ENCODE assay signal across 8 cellular contexts in the genomic region with DNA sequence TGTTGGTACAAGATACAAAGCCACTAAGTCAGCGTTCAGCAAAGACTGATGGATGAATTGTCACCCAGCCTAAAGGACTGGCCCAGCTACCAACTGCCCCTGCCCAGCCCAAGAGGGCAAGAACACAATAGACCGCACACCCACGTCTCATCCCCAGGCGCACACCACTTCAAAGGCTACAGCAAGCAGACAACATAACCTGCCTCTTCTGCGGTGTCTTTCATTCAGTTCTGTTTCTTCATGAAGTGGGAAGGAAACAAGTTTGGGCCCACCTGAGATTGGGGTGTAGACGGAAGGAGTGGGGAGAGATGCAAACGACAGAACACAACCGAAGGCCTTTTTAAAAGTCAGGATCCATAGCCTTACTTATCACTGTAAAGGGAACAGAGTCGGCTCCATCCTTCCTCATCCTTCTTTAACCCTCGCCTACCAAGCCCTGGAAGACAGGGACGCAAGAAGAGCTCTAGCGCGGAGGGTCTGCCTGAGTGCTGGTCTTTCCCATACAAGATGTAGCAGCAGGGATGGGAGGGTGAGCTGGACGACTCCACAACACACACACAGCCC. TPM values are rescaled to one million over a fixed set of nuclear protein-coding genes. Genes with fewer than 3 reads are reported as not detected.
DNase-seq lines count a peak whose midpoint lies in the region; ATAC-seq, FAIRE-seq and TF ChIP-seq lines count a peak whose summit lies in the region.

No MANE protein-coding gene starts in this region.

- RAD21 ChIA-PET in GM12878 (lab: Charles Lee; ENCODE audit: unreplicated experiment): interaction anchor here (1.7 to 4.7 kb wide), 2 partner anchors 13 to 33 kb away, joined by 4 to 22 read pairs; no protein-coding TSS in a partner anchor

- TF ChIP-seq EP300 in GM12878 (IDR thresholded peaks at IDR 0.05; ENCODE audit: borderline replicate concordance in 1 of 2, control insufficient read depth in 1 of 2, low read depth in 2 of 2, low read length in 2 of 2): no peak

- H2AFZ ChIP-seq in GM12878 (ENCODE audit: control insufficient read depth, low read depth, low read length): peak overlapping the region; percentile 90

- H3K79me2 ChIP-seq in GM12878 (ENCODE audit: control insufficient read depth, insufficient read depth, low read length): peaks cover 5% of the 10 kb centered on the region

- CTCF ChIA-PET in GM12878 (lab: Yijun Ruan, JAX): interaction anchor here (5.5 to 6.0 kb wide), 2 partner anchors 14 to 33 kb away, joined by 37 to 38 read pairs; no protein-coding TSS in a partner anchor

- no peak for TF ChIP-seq POLR2A in GM12878 (IDR thresholded peaks at IDR 0.05; ENCODE audit: low read depth, low read length)

- H3K9ac ChIP-seq in GM12878 (ENCODE audit: control insufficient read depth, insufficient read depth, low read length): peak overlapping the region; percentile 77; the same call in 1 of the 2 replicates
- H3K9ac ChIP-seq in kidney (ENCODE audit: low read length in 2 of 2): peak overlapping the region; percentile 72 to 85

- no TSS peak for BruUV-seq in GM12878 (replicated peaks; lab: Mats Ljungman, UMichigan)

- intact Hi-C loops in GM12878 (cut with micrococcal nuclease; ENCODE audit: unreplicated experiment) (loop anchor here (2.0 kb wide), 1 partner anchor 14 kb away; no protein-coding TSS in a partner anchor), kidney (cut with DNase I) (no loop called here)

- H3K4me3 ChIP-seq in SJSA1: peak overlapping the region; percentile 89
- H3K4me3 ChIP-seq in GM12878: peak overlapping the region; percentile 78
- peak overlapping the region; percentile 81 to 83 for H3K4me3 ChIP-seq in kidney (ENCODE audit: low read length in 2 of 2)

- H3K36me3 ChIP-seq in SJSA1 (peaks cover 10% of the 10 kb centered on the region), GM12878 (ENCODE audit: control insufficient read depth in 2 of 2, insufficient read depth in 2 of 2, low read length in 1 of 2) (no peaks in the 10 kb centered on the region), kidney (ENCODE audit: control insufficient read depth in 1 of 2, insufficient read depth in 2 of 2, low read length in 2 of 2) (no peaks in the 10 kb centered on the region)

- H4K20me1 ChIP-seq in GM12878 (ENCODE audit: control insufficient read depth, insufficient read depth): no peaks in the 10 kb centered on the region

- no peaks in the 10 kb centered on the region for H3K9me3 ChIP-seq in SJSA1 (replicated peaks)
- H3K9me3 ChIP-seq in GM12878 (replicated peaks; ENCODE audit: control insufficient read depth, insufficient read depth, low read length): no peaks in the 10 kb centered on the region
- no peaks in the 10 kb centered on the region for H3K9me3 ChIP-seq in kidney (ENCODE audit: control insufficient read depth in 1 of 2, low read length in 2 of 2)

- no peak for TF ChIP-seq RAD21 in GM12878 (IDR thresholded peaks at IDR 0.05; ENCODE audit: insufficient read depth, low read depth, low read length)

- peak; percentile 47 for ATAC-seq in GM12878

- WGBS in GM12878 (ENCODE audit: insufficient coverage, insufficient replicate concordance, low lambda C conversion rate, missing lambda C conversion rate): 25% methylated on average over 14 of the region's 14 CpGs

- peak overlapping the region; percentile 80 for H3K27ac ChIP-seq in SJSA1
- H3K27ac ChIP-seq in GM12878 (ENCODE audit: control insufficient read depth, insufficient read depth): peak overlapping the region; percentile 60
- H3K27ac ChIP-seq in kidney (ENCODE audit: low read depth in 2 of 2, low read length in 2 of 2): peak overlapping the region; percentile 97

- H3K27me3 ChIP-seq in SJSA1 (replicated peaks) (no peaks in the 10 kb centered on the region), GM12878 (replicated peaks in 1 of 2; ENCODE audit: control insufficient read depth in 2 of 2, insufficient read depth in 2 of 2, low read length in 1 of 2) (no peaks in the 10 kb centered on the region)

- in situ Hi-C loops in GM12878 (cut with MboI): no loop called here

- H3K4me1 ChIP-seq in SJSA1 (replicated peaks) (peaks cover 33% of the 10 kb centered on the region), GM12878 (ENCODE audit: control insufficient read depth, insufficient read depth, low read length) (peaks cover 21% of the 10 kb centered on the region), kidney (ENCODE audit: control insufficient read depth in 1 of 2, insufficient read depth in 1 of 2, low read depth in 1 of 2, low read length in 2 of 2) (peaks cover 44 to 48% of the 10 kb centered on the region in 2 donors)

- TF ChIP-seq CTCF in GM12878 (IDR thresholded peaks at IDR 0.05 in 2 of 3, conservative IDR thresholded peaks at IDR 0.05 in 1 of 3; ENCODE audit: control insufficient read depth in 2 of 3, extremely low read depth in 1 of 3, insufficient read depth in 1 of 3, low read depth in 3 of 3, low read length in 3 of 3) (no peak), kidney (IDR thresholded peaks at IDR 0.05; ENCODE audit: borderline replicate concordance, extremely low read depth, insufficient read depth) (no peak)

- SMC1A ChIA-PET in GM12878 (lab: Charles Lee; ENCODE audit: uncharacterized antibody, unreplicated experiment): interaction anchor here (3.9 to 4.5 kb wide), 2 partner anchors 14 to 33 kb away, joined by 25 to 54 read pairs; no protein-coding TSS in a partner anchor

- peak overlapping the region; percentile 88 for H3K4me2 ChIP-seq in GM12878 (ENCODE audit: control insufficient read depth, insufficient read depth)

- FAIRE-seq in GM12878 (lab: Jason Lieb, UNC) (no peak), kidney (lab: Jason Lieb, UNC) (no peak)

- POLR2A ChIA-PET in GM12878 (lab: Charles Lee): interaction anchor here (0.9 to 1.1 kb wide), 2 partner anchors 13 to 14 kb away, joined by 3 to 6 read pairs; no protein-coding TSS in a partner anchor

- DNase-seq in activated gamma-delta T cell treated with Interleukin-2 at 50 U/mL for 16 hours (peak; percentile 36), activated gamma-delta T cell (lab: John Stamatoyannopoulos, UW) (no peak), SJSA1 (ENCODE audit: low read depth in 1 of 2, low spot score in 2 of 2) (no peak), GM12878 (ENCODE audit: low read depth, low spot score) (no peak), kidney (no peak), DMS114 treated with DMSO at 0.1 percent for 48 hours (lab: John Stamatoyannopoulos, UW; ENCODE audit: unreplicated experiment) (no peak), islet precursor cell (no peak)
- peak; percentile 24 for DNase-seq in stimulated activated CD4-positive, alpha-beta T cell treated with anti-CD3 and anti-CD28 coated beads, Interleukin-1b, Interleukin-23, amount 100 ng/mL, for 48 hours

TF ChIP-seq in GM12878, 131 proteins besides CTCF, POLR2A, EP300 and RAD21 (continues in another document):
- TF ChIP-seq ZBED1 (IDR thresholded peaks at IDR 0.05; ENCODE audit: borderline replicate concordance) (no peak), FOXK2 (IDR thresholded peaks at IDR 0.05) (no peak)

RNA-seq across cellular contexts. Expression of a gene that starts 0.7 kb away (rescaled TPM):
- total RNA-seq in SJSA1 (2014; rRNA removed; shearing (Covaris generic)): 125 and 145 TPM in 2 replicates
- 11.8 and 13.3 TPM in 2 replicates for total RNA-seq in GM12878 (2013; cell fraction: nucleolus; rRNA removed)
- total RNA-seq in GM12878 (2014; rRNA removed): 10.7 and 11.9 TPM in 2 replicates
- total RNA-seq in GM12878 (2014; rRNA removed; fragmentation: Illumina TruSeq; extraction: Trizol): 9.2 and 9.5 TPM in 2 replicates
- 6.2 and 8.4 TPM in 2 replicates for total RNA-seq in GM12878 (2021)
- 20.3 TPM for polyA plus RNA-seq in GM12878 (2011; ENCODE audit: low read depth)
- 9.9 and 10.9 TPM in 2 replicates for polyA plus RNA-seq in GM12878 (2011; rRNA removed)
- 4.6 and 5.0 TPM in 2 replicates for polyA plus RNA-seq in GM12878 (2011; cell fraction: cytosol; rRNA removed)
- 5.7 and 6.6 TPM in 2 replicates for polyA plus RNA-seq in GM12878 (2011; cell fraction: nucleus; rRNA removed)
- polyA plus RNA-seq in GM12878 (2012): 12.4 and 14.6 TPM in 2 replicates
- polyA plus RNA-seq in GM12878 (2014; fragmentation: Illumina TruSeq; extraction: Trizol): 9.7 and 10.3 TPM in 2 replicates
- 1 to 10 TPM; 2.1 to 3.7 TPM for polyA plus RNA-seq in GM12878 (2014; fragmentation: Nextera tagmentation; extraction: Ambion mirVana)
- 5.6 and 6.7 TPM in 2 replicates for polyA plus RNA-seq in GM12878 (2014; rRNA removed)
- 10 to 100 TPM; 11.5 to 11.7 TPM for polyA plus RNA-seq in GM12878 (2016; fragmentation: Nextera tagmentation; extraction: Ambion mirVana)
- polyA minus RNA-seq in GM12878 (2011; rRNA and poly(A)+ RNA removed): 19.4 and 25.1 TPM in 2 replicates
- polyA minus RNA-seq in GM12878 (2011; cell fraction: cytosol; rRNA and poly(A)+ RNA removed): 4.1 TPM in 2 replicates
- polyA minus RNA-seq in GM12878 (2011; cell fraction: nucleus; rRNA and poly(A)+ RNA removed): 6.2 and 15.4 TPM in 2 replicates
- total RNA-seq in kidney: 151 TPM
- polyA plus RNA-seq in kidney (ENCODE audit: insufficient read depth, low read depth, low replicate concordance): 75.5 TPM

RNA-seq across cellular contexts. Expression of a gene that starts 38.6 kb away (rescaled TPM):
- total RNA-seq in SJSA1 (2014; rRNA removed; shearing (Covaris generic)): not detected in 2 replicates
- not detected in 2 replicates for total RNA-seq in GM12878 (2013; cell fraction: nucleolus; rRNA removed)
- total RNA-seq in GM12878 (2014; rRNA removed) (not detected in 2 replicates), GM12878 (2014; rRNA removed; fragmentation: Illumina TruSeq; extraction: Trizol) (not detected in 2 replicates), GM12878 (2021) (not detected in 2 replicates), kidney (10.4 TPM)
- not detected for polyA plus RNA-seq in GM12878 (2011; ENCODE audit: low read depth)
- polyA plus RNA-seq in GM12878 (2011; rRNA removed) (not detected in 2 replicates), GM12878 (2014; fragmentation: Illumina TruSeq; extraction: Trizol) (not detected in 2 replicates), GM12878 (2014; fragmentation: Nextera tagmentation; extraction: Ambion mirVana) (under 1 TPM in 1 of 2 experiments, not detected in 1; 0.03 TPM), GM12878 (2014; rRNA removed) (not detected in 2 replicates), GM12878 (2016; fragmentation: Nextera tagmentation; extraction: Ambion mirVana) (not detected), kidney (ENCODE audit: insufficient read depth, low read depth, low replicate concordance) (15.0 TPM)
- polyA plus RNA-seq in GM12878 (2011; cell fraction: cytosol; rRNA removed): not detected in 2 replicates
- not detected in 2 replicates for polyA plus RNA-seq in GM12878 (2011; cell fraction: nucleus; rRNA removed)
- polyA plus RNA-seq in GM12878 (2012): 0.11 TPM in 1 of 2 replicates, not detected in the other
- not detected in 2 replicates for polyA minus RNA-seq in GM12878 (2011; rRNA and poly(A)+ RNA removed)
- not detected in 2 replicates for polyA minus RNA-seq in GM12878 (2011; cell fraction: cytosol; rRNA and poly(A)+ RNA removed)
- polyA minus RNA-seq in GM12878 (2011; cell fraction: nucleus; rRNA and poly(A)+ RNA removed): not detected in 2 replicates

Comparison
In these comparisons a context has a peak if more than half of its experiments do, and no peak if none do; other contexts are left out.
1. DNase-seq: peak in activated gamma-delta T cell treated with Interleukin-2 at 50 U/mL for 16 hours (single experiment) and stimulated activated CD4-positive, alpha-beta T cell treated with anti-CD3 and anti-CD28 coated beads, Interleukin-1b, Interleukin-23, amount 100 ng/mL, for 48 hours (single experiment); none in activated gamma-delta T cell (single experiment), SJSA1 (0 of 2), GM12878 (single experiment), kidney (single experiment), DMS114 treated with DMSO at 0.1 percent for 48 hours (single experiment) and islet precursor cell (single experiment).
2. Peak in every context shown above with its lines, with median percentiles within 50 percentile points of each other: H3K27ac ChIP-seq and H3K4me3 ChIP-seq.